22 cellular contexts compared by ENCODE assay signal in the genomic region with DNA sequence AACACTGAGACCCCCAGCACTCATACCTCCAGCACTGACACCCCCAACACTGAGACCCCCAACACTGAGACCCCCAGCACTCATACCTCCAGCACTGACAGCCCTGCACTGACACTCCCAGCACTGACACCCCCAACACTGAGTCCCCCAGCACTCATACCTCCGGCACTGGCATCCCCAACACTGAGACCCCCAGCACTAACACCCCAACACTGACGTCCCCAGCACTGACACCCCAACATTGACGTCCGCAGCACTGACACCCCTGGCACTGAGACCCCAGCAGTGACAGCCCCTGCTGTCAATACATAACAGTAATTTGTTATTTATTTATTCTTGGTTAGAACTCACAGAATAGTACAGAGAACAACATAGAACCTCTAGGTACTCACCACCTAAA. TPM values are rescaled to one million over a fixed set of nuclear protein-coding genes. Genes with fewer than 3 reads are reported as not detected.
DNase-seq lines count a peak whose midpoint lies in the region; ATAC-seq and TF ChIP-seq lines count a peak whose summit lies in the region.
"Had no signal": no experiment of that assay in that cellular context is flagged by ENCODE, and none has a peak within 500 bp of the region (broad histone marks: within the 10 kb centered on the region; RNA-seq: fewer than 3 reads in every experiment).

No MANE protein-coding gene starts in this region.

- H3K36me3 ChIP-seq in colonic mucosa = no peaks in the 10 kb centered on the region
- H3K36me3 ChIP-seq: SJSA1 had no signal

- DNase-seq in activated CD8-positive, alpha-beta memory T cell treated with anti-CD3 and anti-CD28 coated beads for 24 hours = peak; percentile 28
- no peak for DNase-seq in activated CD8-positive, alpha-beta memory T cell treated with anti-CD3 and anti-CD28 coated beads, Interleukin-2, amount 50 U/mL, for 4 hours
- DNase-seq in colonic mucosa (peak; percentile 14), mesenteric fat pad (ENCODE audit: low spot score) (peak; percentile 43), SIG-M5 (lab: John Stamatoyannopoulos, UW) (no peak)
- DNase-seq: AML-193; C1 segment of cervical spinal cord; Calu3; CD8-positive, alpha-beta T cell; EL; GF-D8; HCEC 1CT; NCI-H1105; NCI-H2029 treated with DMSO at 0.1 percent for 48 hours; NCI-H226; NCI-H510A treated with DMSO at 0.1 percent for 48 hours; NCI-H748 treated with DMSO at 0.1 percent for 48 hours; NK-92 treated with Interleukin-12 subunit alpha and Interleukin-12 subunit beta, amount 100 ng/mL, for 24 hours had no signal

- no peaks in the 10 kb centered on the region for H3K9me3 ChIP-seq in colonic mucosa
- H3K9me3 ChIP-seq: SJSA1 had no signal

- intact Hi-C loops in colonic mucosa (cut with DNase I) = no loop called here

- ATAC-seq in GM19351 (IDR thresholded peaks at IDR 0.05; ENCODE audit: unreplicated experiment) = no peak
- ATAC-seq in GM21528 (IDR thresholded peaks at IDR 0.05; ENCODE audit: low FRiP score, unreplicated experiment) = no peak
- ATAC-seq: CD8-positive, alpha-beta T cell had no signal

- H3K27ac ChIP-seq in colonic mucosa = no peak overlapping the region
- H3K27ac ChIP-seq: SJSA1 had no signal

- H3K27me3 ChIP-seq in colonic mucosa = no peaks in the 10 kb centered on the region
- H3K27me3 ChIP-seq: SJSA1 had no signal

- no peak overlapping the region for H3K9ac ChIP-seq in colonic mucosa (ENCODE audit: low read depth in 2 of 2, low read length in 2 of 2)

- TF ChIP-seq CTCF in colonic mucosa (IDR thresholded peaks at IDR 0.05) = no peak

- no peaks in the 10 kb centered on the region for H3K4me1 ChIP-seq in colonic mucosa
- H3K4me1 ChIP-seq: SJSA1 had no signal

- no peak overlapping the region for H3K4me3 ChIP-seq in colonic mucosa
- H3K4me3 ChIP-seq: GM23338, SJSA1 had no signal

RNA-seq across cellular contexts. Expression of gene ERMARD, which starts 58.0 kb away (rescaled TPM):
- total RNA-seq in colonic mucosa (10 to 100 TPM; 14.2 to 15.7 TPM), mesenteric fat pad (19.8 TPM)

RNA-seq across cellular contexts. Expression of gene DYNLT2, which starts 58.0 kb away (rescaled TPM):
- total RNA-seq in colonic mucosa = 1 to 10 TPM; 1.4 to 2.2 TPM
- 0.71 TPM for total RNA-seq in mesenteric fat pad

Comparison
In these comparisons a context has a peak if more than half of its experiments do, and no peak if none do; other contexts are left out.
1. DNase-seq: peak in activated CD8-positive, alpha-beta memory T cell treated with anti-CD3 and anti-CD28 coated beads for 24 hours (single experiment), colonic mucosa (single experiment) and mesenteric fat pad (single experiment); none in activated CD8-positive, alpha-beta memory T cell treated with anti-CD3 and anti-CD28 coated beads, Interleukin-2, amount 50 U/mL, for 4 hours (single experiment) and SIG-M5 (single experiment).